1 cellular context compared by ENCODE assay signal in the genomic region with DNA sequence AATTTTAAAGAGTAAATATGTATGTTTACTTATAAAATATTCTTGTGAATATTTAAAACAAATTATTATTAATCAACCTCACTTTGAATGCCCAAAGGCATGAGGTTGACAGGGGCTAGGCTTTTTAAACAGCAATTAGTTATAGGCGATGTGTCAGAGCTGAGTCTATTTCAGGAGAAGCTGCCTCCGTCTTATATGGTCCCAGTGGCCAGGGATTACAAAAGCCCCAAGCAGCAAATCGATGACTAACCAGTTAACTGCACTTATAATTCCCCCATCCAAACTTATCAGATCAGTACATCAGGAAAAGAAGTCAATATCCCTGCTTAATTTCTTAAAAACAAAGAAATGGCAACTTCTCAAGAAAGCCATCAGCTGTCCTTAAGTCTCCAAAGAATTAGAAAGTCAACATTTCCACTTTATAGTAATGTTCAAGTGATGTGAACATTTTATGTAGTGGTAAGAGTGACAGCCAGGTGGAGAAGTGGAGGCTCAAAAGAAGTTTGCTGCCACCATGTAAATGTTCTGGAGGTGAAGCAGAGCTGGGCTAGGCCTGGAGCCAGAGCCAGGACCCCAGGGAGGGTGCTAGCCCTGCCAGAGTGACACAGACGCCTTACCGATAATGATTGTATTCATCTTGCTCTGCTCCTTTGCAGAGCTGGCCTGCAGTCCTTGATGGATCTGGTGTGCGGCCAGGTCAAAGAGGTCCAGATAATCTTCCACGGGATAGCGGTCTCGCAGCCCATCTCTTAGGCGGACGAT.
TF ChIP-seq lines count a peak whose summit lies in the region.

No MANE protein-coding gene starts in this region.

TF ChIP-seq in HepG2, 621 proteins besides CTCF, POLR2A, EP300 and RAD21 (continued from another document):
- peak; percentile 46; the same call in 1 of the 2 replicates for TF ChIP-seq ZNF687 (CRISPR knock-in tag; IDR thresholded peaks at IDR 0.05)
